Comparison of ENCODE assay signal across 13 cellular contexts in genomic region chr21:16422702-16423101, GRCh38.
DNase-seq lines count a peak whose midpoint lies in the region; TF ChIP-seq lines count a peak whose summit lies in the region.
"Had no signal": no experiment of that assay in that cellular context is flagged by ENCODE, and none has a peak within 500 bp of the region (broad histone marks: within the 10 kb centered on the region; RNA-seq: fewer than 3 reads in every experiment).

No MANE protein-coding gene starts in this region.

- H3K4me1 Mint-ChIP-seq in neural progenitor cell, result peaks cover 20% of the 10 kb centered on the region
- H3K4me1 Mint-ChIP-seq: T-cell had no signal

- H4K20me1 ChIP-seq in hepatocyte (ENCODE audit: insufficient read depth, poor library complexity, severe bottlenecking), result no peaks in the 10 kb centered on the region
- H4K20me1 ChIP-seq in GM23248 (ENCODE audit: insufficient read depth), result no peaks in the 10 kb centered on the region
- H4K20me1 ChIP-seq in neural progenitor cell (ENCODE audit: low read depth), result no peaks in the 10 kb centered on the region

- H3K27me3 Mint-ChIP-seq in neural progenitor cell (ENCODE audit: insufficient read depth, low read depth), result peaks cover 2% of the 10 kb centered on the region
- H3K27me3 Mint-ChIP-seq: T-cell had no signal

- peak overlapping the region in 3 of 5 donors; percentile 41 to 86 (median 80) for H3K9ac ChIP-seq in subcutaneous abdominal adipose tissue (ENCODE audit: low read length in 5 of 5)
- no peak overlapping the region for H3K9ac ChIP-seq in GM23248
- no peak overlapping the region for H3K9ac ChIP-seq in neural progenitor cell

- 64% methylated on average over 2 of the region's 2 CpGs for WGBS in hepatocyte (ENCODE audit: low lambda C conversion rate, missing lambda C conversion rate)
- WGBS in GM23248 (ENCODE audit: low coverage in 1 of 2, low lambda C conversion rate in 2 of 2, missing lambda C conversion rate in 2 of 2), 2 experiments, result 46 to 58% methylated on average over 2 of the region's 2 CpGs

- H3K9me2 ChIP-seq in hepatocyte (replicated peaks; ENCODE audit: insufficient read depth) (no peaks in the 10 kb centered on the region), GM23248 (ENCODE audit: insufficient read depth) (no peaks in the 10 kb centered on the region)

- peak; percentile 59 for DNase-seq in NCI-H2029 treated with DMSO at 0.1 percent for 48 hours (lab: John Stamatoyannopoulos, UW)
- no peak for DNase-seq in NCI-H2029 (lab: John Stamatoyannopoulos, UW)
- DNase-seq in astrocyte of the spinal cord (ENCODE audit: low read depth, low spot score), result peak; percentile 33
- DNase-seq in hepatocyte (ENCODE audit: low spot score), result no peak
- DNase-seq in GM23248, result no peak
- DNase-seq in NCI-H1417 (lab: John Stamatoyannopoulos, UW), result no peak
- DNase-seq in neural progenitor cell (ENCODE audit: low spot score), result no peak
- DNase-seq: activated CD4-positive, CD25-positive, alpha-beta regulatory T cell treated with anti-CD3 and anti-CD28 coated beads, Interleukin-2, amount 50 U/mL, for 72 hours; NCI-H345; PC-3; T-cell had no signal

- H3K4me3 ChIP-seq in astrocyte of the spinal cord (ENCODE audit: low read depth, low read length) (no peak overlapping the region), hepatocyte (peak overlapping the region; percentile 2), subcutaneous abdominal adipose tissue (ENCODE audit: low read depth in 1 of 5, low read length in 5 of 5) (peak overlapping the region in 4 of 5 donors; percentile 8 to 38 (median 24)), GM23248 (no peak overlapping the region), neural progenitor cell (no peak overlapping the region)

- H3F3A ChIP-seq in GM23248 (ENCODE audit: insufficient read depth), result no peaks in the 10 kb centered on the region
- no peaks in the 10 kb centered on the region for H3F3A ChIP-seq in neural progenitor cell (ENCODE audit: low read depth)

- H3K9me3 ChIP-seq in hepatocyte (ENCODE audit: low read depth) (no peaks in the 10 kb centered on the region), subcutaneous abdominal adipose tissue (ENCODE audit: control insufficient read depth in 5 of 5, low read length in 5 of 5) (no peaks in the 10 kb centered on the region), GM23248 (ENCODE audit: low read depth) (no peaks in the 10 kb centered on the region), neural progenitor cell (ENCODE audit: low read depth) (no peaks in the 10 kb centered on the region)
- H3K9me3 ChIP-seq: tibial nerve had no signal

- in situ Hi-C loops in astrocyte of the spinal cord (cut with HindIII; ENCODE audit: low sequenced_read_pairs) (no loop called here), GM23248 (cut with MboI) (no loop called here)

- H3K27me3 ChIP-seq in hepatocyte (no peaks in the 10 kb centered on the region), subcutaneous abdominal adipose tissue (ENCODE audit: control insufficient read depth in 5 of 5, insufficient read depth in 4 of 5, low read length in 5 of 5) (no peaks in the 10 kb centered on the region), GM23248 (replicated peaks; ENCODE audit: insufficient read depth) (no peaks in the 10 kb centered on the region), neural progenitor cell (no peaks in the 10 kb centered on the region)
- H3K27me3 ChIP-seq: tibial nerve had no signal

- peaks cover 3% of the 10 kb centered on the region for H3K9me3 Mint-ChIP-seq in neural progenitor cell

- H3K4me3 Mint-ChIP-seq in neural progenitor cell, result no peak overlapping the region
- H3K4me3 Mint-ChIP-seq: T-cell had no signal

- H3K4me1 ChIP-seq in hepatocyte (ENCODE audit: insufficient read depth) (no peaks in the 10 kb centered on the region), subcutaneous abdominal adipose tissue (ENCODE audit: control insufficient read depth in 5 of 5, insufficient read depth in 5 of 5, low read length in 5 of 5) (peaks cover 0 to 46% (median 23%) of the 10 kb centered on the region in 5 donors), GM23248 (ENCODE audit: insufficient read depth) (no peaks in the 10 kb centered on the region), neural progenitor cell (no peaks in the 10 kb centered on the region)

- H3K27ac Mint-ChIP-seq in neural progenitor cell, result no peak overlapping the region
- H3K27ac Mint-ChIP-seq: T-cell had no signal

- H3K4me2 ChIP-seq in hepatocyte (peak overlapping the region; percentile 45), GM23248 (ENCODE audit: unreplicated experiment) (no peak overlapping the region), neural progenitor cell (no peak overlapping the region)

- H2AFZ ChIP-seq in hepatocyte (no peak overlapping the region), GM23248 (no peak overlapping the region), neural progenitor cell (replicated peaks) (no peak overlapping the region)

- TF ChIP-seq CTCF in astrocyte of the spinal cord (IDR thresholded peaks at IDR 0.05; ENCODE audit: low read depth, low read length) (no peak), hepatocyte (IDR thresholded peaks at IDR 0.05; ENCODE audit: poor library complexity) (no peak), neural progenitor cell (IDR thresholded peaks at IDR 0.05) (no peak)

- H3K79me2 ChIP-seq in hepatocyte (peaks cover 12% of the 10 kb centered on the region), GM23248 (ENCODE audit: insufficient read depth) (0 out of 2 replicates have a peak, but pooled peaks cover 13% of the 10 kb centered on the region), neural progenitor cell (ENCODE audit: low read depth) (no peaks in the 10 kb centered on the region)

- H3K27ac ChIP-seq in hepatocyte (no peak overlapping the region), subcutaneous abdominal adipose tissue (ENCODE audit: low read depth, low read length) (peak overlapping the region; percentile 79), GM23248 (no peak overlapping the region), neural progenitor cell (no peak overlapping the region)

- H3K36me3 ChIP-seq in hepatocyte (replicated peaks; ENCODE audit: insufficient read depth, low read depth) (no peaks in the 10 kb centered on the region), subcutaneous abdominal adipose tissue (ENCODE audit: control insufficient read depth in 5 of 5, insufficient read depth in 5 of 5, low read length in 5 of 5) (no peaks in the 10 kb centered on the region), GM23248 (ENCODE audit: low read depth) (no peaks in the 10 kb centered on the region), neural progenitor cell (no peaks in the 10 kb centered on the region)
- H3K36me3 ChIP-seq: tibial nerve had no signal

- peaks cover 6% of the 10 kb centered on the region for H3K36me3 Mint-ChIP-seq in neural progenitor cell
- H3K36me3 Mint-ChIP-seq: T-cell had no signal

Comparison
In these comparisons a context has a peak if more than half of its experiments do, and no peak if none do; other contexts are left out.
1. DNase-seq: peak in NCI-H2029 treated with DMSO at 0.1 percent for 48 hours (single experiment) and astrocyte of the spinal cord (single experiment); none in NCI-H2029 (single experiment), hepatocyte (single experiment), GM23248 (single experiment), NCI-H1417 (0 of 3) and neural progenitor cell (single experiment).
2. H3K4me3 ChIP-seq: peak in hepatocyte (single experiment) and subcutaneous abdominal adipose tissue (4 of 5); none in astrocyte of the spinal cord (single experiment), GM23248 (single experiment) and neural progenitor cell (single experiment).
3. H3K9ac ChIP-seq: peak in subcutaneous abdominal adipose tissue (3 of 5); none in GM23248 (single experiment) and neural progenitor cell (single experiment).